1 cellular context compared by ENCODE assay signal in the genomic region with DNA sequence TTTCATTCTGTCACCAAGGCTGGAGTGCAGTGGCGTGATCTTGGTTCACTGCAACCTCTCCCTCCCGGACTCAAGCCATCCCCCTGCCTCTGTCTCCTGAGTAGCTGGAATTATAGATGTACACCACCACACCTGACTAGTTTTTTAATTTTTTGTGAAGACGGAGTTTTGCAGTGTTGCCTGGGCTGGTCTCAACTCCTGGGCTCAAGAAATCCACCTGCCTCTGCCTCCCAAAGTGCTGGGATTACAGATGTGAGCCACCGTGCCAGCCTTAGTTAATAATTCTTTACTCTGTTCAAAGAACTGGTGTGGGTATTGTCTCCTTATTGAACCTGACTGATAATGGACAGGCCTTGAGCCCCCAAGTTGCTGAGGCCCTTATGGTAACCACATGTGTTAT.
TF ChIP-seq lines count a peak whose summit lies in the region.

No MANE protein-coding gene starts in this region.

TF ChIP-seq in IMR-90, 13 proteins besides CTCF, POLR2A, EP300 and RAD21:
- TF ChIP-seq MXI1 (IDR thresholded peaks at IDR 0.05; ENCODE audit: borderline replicate concordance, low read depth, low read length) (no peak), CHD1 (IDR thresholded peaks at IDR 0.05; ENCODE audit: low read depth, low read length) (no peak), RFX5 (IDR thresholded peaks at IDR 0.05; ENCODE audit: low read depth, low read length) (no peak), NFE2L2 (IDR thresholded peaks at IDR 0.05; ENCODE audit: low read depth, low read length) (no peak), FOS (IDR thresholded peaks at IDR 0.05; ENCODE audit: low read depth, low read length) (no peak), MAZ (IDR thresholded peaks at IDR 0.05; ENCODE audit: borderline replicate concordance, low read depth, low read length) (no peak), BHLHE40 (IDR thresholded peaks at IDR 0.05; ENCODE audit: low read depth, low read length) (no peak), CEBPB (IDR thresholded peaks at IDR 0.05; ENCODE audit: low read depth, low read length) (no peak), RCOR1 (IDR thresholded peaks at IDR 0.05; ENCODE audit: insufficient replicate concordance, low read length) (no peak), MAFK (IDR thresholded peaks at IDR 0.05; ENCODE audit: low read depth, low read length) (no peak), SMC3 (IDR thresholded peaks at IDR 0.05; ENCODE audit: low read depth, low read length) (no peak)
- TF ChIP-seq, protein P1, sequence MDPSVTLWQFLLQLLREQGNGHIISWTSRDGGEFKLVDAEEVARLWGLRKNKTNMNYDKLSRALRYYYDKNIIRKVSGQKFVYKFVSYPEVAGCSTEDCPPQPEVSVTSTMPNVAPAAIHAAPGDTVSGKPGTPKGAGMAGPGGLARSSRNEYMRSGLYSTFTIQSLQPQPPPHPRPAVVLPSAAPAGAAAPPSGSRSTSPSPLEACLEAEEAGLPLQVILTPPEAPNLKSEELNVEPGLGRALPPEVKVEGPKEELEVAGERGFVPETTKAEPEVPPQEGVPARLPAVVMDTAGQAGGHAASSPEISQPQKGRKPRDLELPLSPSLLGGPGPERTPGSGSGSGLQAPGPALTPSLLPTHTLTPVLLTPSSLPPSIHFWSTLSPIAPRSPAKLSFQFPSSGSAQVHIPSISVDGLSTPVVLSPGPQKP (IDR thresholded peaks at IDR 0.05; ENCODE audit: borderline replicate concordance, low read depth, low read length): no peak
- TF ChIP-seq, protein P2, sequence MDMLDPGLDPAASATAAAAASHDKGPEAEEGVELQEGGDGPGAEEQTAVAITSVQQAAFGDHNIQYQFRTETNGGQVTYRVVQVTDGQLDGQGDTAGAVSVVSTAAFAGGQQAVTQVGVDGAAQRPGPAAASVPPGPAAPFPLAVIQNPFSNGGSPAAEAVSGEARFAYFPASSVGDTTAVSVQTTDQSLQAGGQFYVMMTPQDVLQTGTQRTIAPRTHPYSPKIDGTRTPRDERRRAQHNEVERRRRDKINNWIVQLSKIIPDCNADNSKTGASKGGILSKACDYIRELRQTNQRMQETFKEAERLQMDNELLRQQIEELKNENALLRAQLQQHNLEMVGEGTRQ (IDR thresholded peaks at IDR 0.05; ENCODE audit: low read depth, low read length): no peak
